In the genomic region with DNA sequence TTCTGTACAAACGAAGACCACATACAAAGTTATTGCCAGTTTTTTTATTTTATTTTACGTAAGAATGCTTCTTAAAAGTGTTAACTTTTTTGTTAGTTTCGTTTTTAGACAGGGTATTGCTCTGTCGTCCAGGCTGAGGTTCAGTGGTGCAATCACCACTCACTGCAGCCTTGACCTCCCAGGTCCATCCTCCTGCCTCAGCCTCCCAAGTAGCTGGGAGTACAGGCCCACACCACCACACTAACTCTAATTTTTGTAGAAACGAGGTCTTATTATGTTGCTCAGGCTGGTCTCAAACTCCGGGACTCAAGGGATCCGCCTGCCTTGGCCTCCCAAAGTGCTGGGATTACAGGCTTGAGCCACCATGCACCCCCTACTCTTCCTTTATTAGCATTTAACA, we compare ENCODE assay signal across 18 cellular contexts. TPM values are rescaled to one million over a fixed set of nuclear protein-coding genes. Genes with fewer than 3 reads are reported as not detected.
DNase-seq lines count a peak whose midpoint lies in the region; ATAC-seq and TF ChIP-seq lines count a peak whose summit lies in the region.
"Had no signal": no experiment of that assay in that cellular context is flagged by ENCODE, and none has a peak within 500 bp of the region (broad histone marks: within the 10 kb centered on the region; RNA-seq: fewer than 3 reads in every experiment).

No MANE protein-coding gene starts in this region.

- peaks cover 52% of the 10 kb centered on the region for H3K4me1 Mint-ChIP-seq in activated T-cell treated with anti-CD3 and anti-CD28 coated beads, Interleukin-2, amount 50 U/mL, for 24 hours (ENCODE audit: low read depth)
- H3K4me1 Mint-ChIP-seq in central memory CD8-positive, alpha-beta T cell = peaks cover 48% of the 10 kb centered on the region

- peaks cover 26% of the 10 kb centered on the region for H3K36me3 ChIP-seq in skeletal muscle satellite cell (ENCODE audit: insufficient read depth, low read length)

- no peak for DNase-seq in activated T-cell treated with anti-CD3 and anti-CD28 coated beads, Interleukin-2, amount 50 U/mL, for 24 hours
- DNase-seq in activated T-cell treated with anti-CD3 and anti-CD28 coated beads, Interleukin-2, amount 50 U/mL, for 48 hours = no peak
- no peak for DNase-seq in central memory CD8-positive, alpha-beta T cell (ENCODE audit: low spot score in 2 of 2)
- DNase-seq in central memory CD4-positive, alpha-beta T cell = no peak
- no peak for DNase-seq in AG20443 (ENCODE audit: low spot score)
- DNase-seq: body of pancreas; effector CD4-positive, alpha-beta T cell; EL; foreskin fibroblast; H7; NCI-H2081 treated with DMSO at 0.1 percent for 48 hours; NCI-H774; psoas muscle; SJCRH30; upper lobe of right lung had no signal

- peak overlapping the region; percentile 98 for H3K4me3 Mint-ChIP-seq in activated T-cell treated with anti-CD3 and anti-CD28 coated beads, Interleukin-2, amount 50 U/mL, for 24 hours
- H3K4me3 Mint-ChIP-seq in central memory CD8-positive, alpha-beta T cell = peak overlapping the region; percentile 89

- peak overlapping the region; percentile 4 for H3K4me2 ChIP-seq in skeletal muscle satellite cell (ENCODE audit: low read length)

- H3K9me3 ChIP-seq in skeletal muscle satellite cell (replicated peaks; ENCODE audit: low read length) = no peaks in the 10 kb centered on the region
- H3K9me3 ChIP-seq: body of pancreas, psoas muscle, SJCRH30, upper lobe of right lung had no signal

- H3K27ac Mint-ChIP-seq in activated T-cell treated with anti-CD3 and anti-CD28 coated beads, Interleukin-2, amount 50 U/mL, for 24 hours = peak overlapping the region; percentile 73
- H3K27ac Mint-ChIP-seq in central memory CD8-positive, alpha-beta T cell (ENCODE audit: low read depth) = peak overlapping the region; percentile 84

- no peaks in the 10 kb centered on the region for H3K27me3 Mint-ChIP-seq in activated T-cell treated with anti-CD3 and anti-CD28 coated beads, Interleukin-2, amount 50 U/mL, for 24 hours
- no peaks in the 10 kb centered on the region for H3K27me3 Mint-ChIP-seq in central memory CD8-positive, alpha-beta T cell

- H3K4me3 ChIP-seq in skeletal muscle satellite cell (ENCODE audit: low read length) = no peak overlapping the region
- H3K4me3 ChIP-seq: body of pancreas, SJCRH30, upper lobe of right lung had no signal

- no peak overlapping the region for H3K9ac ChIP-seq in skeletal muscle satellite cell (ENCODE audit: low read depth, low read length)

- H3K9me3 Mint-ChIP-seq in activated T-cell treated with anti-CD3 and anti-CD28 coated beads, Interleukin-2, amount 50 U/mL, for 24 hours = no peaks in the 10 kb centered on the region
- H3K9me3 Mint-ChIP-seq in central memory CD8-positive, alpha-beta T cell = no peaks in the 10 kb centered on the region

- H3K27me3 ChIP-seq in skeletal muscle satellite cell (ENCODE audit: control insufficient read depth, insufficient read depth, low read length) = no peaks in the 10 kb centered on the region
- H3K27me3 ChIP-seq: body of pancreas, SJCRH30, upper lobe of right lung had no signal

- TF ChIP-seq POLR2A in Raji (IDR thresholded peaks at IDR 0.05; ENCODE audit: insufficient read depth, low read depth, low read length) = 0 out of 2 replicates have a peak, but pooled peaks have one; percentile 5

- peaks cover 25% of the 10 kb centered on the region for H3K4me1 ChIP-seq in skeletal muscle satellite cell (ENCODE audit: control insufficient read depth, insufficient read depth, low read length)

- no peak for ATAC-seq in central memory CD8-positive, alpha-beta T cell (replicated peaks; ENCODE audit: extremely low read depth, poor library complexity, severe bottlenecking)
- ATAC-seq in GM21786 (IDR thresholded peaks at IDR 0.05; ENCODE audit: unreplicated experiment) = no peak
- ATAC-seq: body of pancreas, psoas muscle, upper lobe of right lung had no signal

- peaks cover 85% of the 10 kb centered on the region for H3K36me3 Mint-ChIP-seq in activated T-cell treated with anti-CD3 and anti-CD28 coated beads, Interleukin-2, amount 50 U/mL, for 24 hours (ENCODE audit: low read depth)
- peaks cover 36% of the 10 kb centered on the region for H3K36me3 Mint-ChIP-seq in central memory CD8-positive, alpha-beta T cell (ENCODE audit: insufficient read depth)

RNA-seq across cellular contexts. Expression of a gene that starts 2.3 kb away (rescaled TPM):
- 65.5 and 79.3 TPM in 2 replicates for total RNA-seq in skeletal muscle satellite cell (2012; rRNA removed)

RNA-seq across cellular contexts. Expression of a gene that starts 21.3 kb away (rescaled TPM):
- total RNA-seq in skeletal muscle satellite cell (2012; rRNA removed) = 37.8 and 38.5 TPM in 2 replicates

RNA-seq across cellular contexts. Expression of a gene that starts 53.7 kb away (rescaled TPM):
- total RNA-seq in skeletal muscle satellite cell (2012; rRNA removed) = 22.1 and 23.6 TPM in 2 replicates
